ENCODE assay signal across 8 cellular contexts in the genomic region with DNA sequence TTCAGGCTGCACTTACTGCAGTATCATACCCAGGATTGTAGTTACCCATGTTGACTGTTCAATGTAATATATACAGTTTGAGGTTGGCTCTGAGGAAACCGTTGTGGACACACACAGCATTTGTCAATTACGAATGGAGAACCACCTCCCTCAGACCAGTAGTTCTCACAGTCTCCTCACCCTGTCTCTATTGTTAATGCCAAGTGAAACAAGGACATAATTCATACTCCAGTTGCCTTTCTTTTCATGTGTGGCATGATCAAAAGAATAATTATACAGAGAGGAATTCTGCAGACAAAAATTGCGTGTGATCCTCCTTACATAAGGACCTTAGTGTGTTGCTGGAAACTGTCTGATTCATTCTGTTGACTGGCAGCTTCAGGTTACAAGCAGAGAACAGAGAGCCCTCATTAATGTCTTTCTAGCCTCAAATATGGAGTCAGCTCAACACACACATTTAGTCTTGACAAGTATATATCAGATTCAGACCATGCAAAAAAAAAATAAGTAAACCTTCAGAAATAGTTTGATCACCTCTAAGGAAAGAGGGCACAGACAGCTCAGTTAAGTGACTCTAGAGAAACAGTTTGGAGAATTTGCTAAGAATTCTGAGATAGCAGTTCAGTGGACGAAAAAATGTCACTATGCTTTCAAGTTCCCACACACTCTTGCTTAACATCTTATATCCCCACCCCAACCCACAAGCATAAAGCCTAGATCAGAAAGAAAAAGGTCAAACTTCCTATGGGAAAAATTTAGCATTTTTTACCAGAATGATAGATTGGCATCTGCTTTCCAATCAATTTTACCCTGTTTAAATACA.
DNase-seq lines count a peak whose midpoint lies in the region; ATAC-seq and TF ChIP-seq lines count a peak whose summit lies in the region.

No MANE protein-coding gene starts in this region.

- WGBS in gastroesophageal sphincter (ENCODE audit: low coverage in 1 of 2), 2 donors = 52 to 58% methylated on average over 4 of the region's 4 CpGs
- WGBS in suprapubic skin = 23% methylated on average over 4 of the region's 4 CpGs

- peak overlapping the region in 3 of 4 donors; percentile 6 to 41 (median 23) for H3K27ac ChIP-seq in gastroesophageal sphincter
- H3K27ac ChIP-seq in suprapubic skin = peak overlapping the region; percentile 73

- TF ChIP-seq POLR2A in gastroesophageal sphincter (IDR thresholded peaks at IDR 0.05) (no peak), suprapubic skin (IDR thresholded peaks at IDR 0.05) (no peak)

- peaks cover 2 to 29% (median 10%) of the 10 kb centered on the region in 3 donors for H3K4me1 ChIP-seq in gastroesophageal sphincter
- H3K4me1 ChIP-seq in suprapubic skin = peaks cover 33% of the 10 kb centered on the region

- peaks cover under 1% of the 10 kb centered on the region for H3K9me3 Mint-ChIP-seq in activated CD4-positive, alpha-beta T cell treated with anti-CD3 and anti-CD28 coated beads, Interleukin-2, amount 10 ng/mL, durations not matched to agents 7 days and 5 days

- peak overlapping the region; percentile 85 for H3K27ac Mint-ChIP-seq in activated CD4-positive, alpha-beta T cell treated with anti-CD3 and anti-CD28 coated beads, Interleukin-2, amount 10 ng/mL, durations not matched to agents 7 days and 5 days
- peak overlapping the region; percentile 90 for H3K27ac Mint-ChIP-seq in T-helper 17 cell

- no peak for ATAC-seq in T-helper 17 cell
- no peak for ATAC-seq in gastroesophageal sphincter
- no peak for ATAC-seq in GM19463 (IDR thresholded peaks at IDR 0.05; ENCODE audit: unreplicated experiment)

- H3K36me3 ChIP-seq in gastroesophageal sphincter (no peaks in the 10 kb centered on the region), suprapubic skin (no peaks in the 10 kb centered on the region)

- H3K27me3 ChIP-seq in gastroesophageal sphincter (no peaks in the 10 kb centered on the region), suprapubic skin (no peaks in the 10 kb centered on the region)

- peak overlapping the region; percentile 15 for H3K4me3 Mint-ChIP-seq in activated CD4-positive, alpha-beta T cell treated with anti-CD3 and anti-CD28 coated beads, Interleukin-2, amount 10 ng/mL, durations not matched to agents 7 days and 5 days
- peak overlapping the region; percentile 37 for H3K4me3 Mint-ChIP-seq in T-helper 17 cell

- no peaks in the 10 kb centered on the region for H3K9me3 ChIP-seq in T-helper 17 cell (ENCODE audit: control insufficient read depth, low read length, poor library complexity, severe bottlenecking)
- H3K9me3 ChIP-seq in gastroesophageal sphincter = no peaks in the 10 kb centered on the region
- H3K9me3 ChIP-seq in suprapubic skin = no peaks in the 10 kb centered on the region

- POLR2A ChIA-PET in activated CD4-positive, alpha-beta T cell treated with anti-CD3 and anti-CD28 coated beads, Interleukin-2, amount 10 ng/mL, durations not matched to agents 7 days and 5 days (lab: Charles Lee) = no interaction called here

- peaks cover 50% of the 10 kb centered on the region for H3K36me3 Mint-ChIP-seq in activated CD4-positive, alpha-beta T cell treated with anti-CD3 and anti-CD28 coated beads, Interleukin-2, amount 10 ng/mL, durations not matched to agents 7 days and 5 days (ENCODE audit: low read depth)
- H3K36me3 Mint-ChIP-seq in T-helper 17 cell (ENCODE audit: low read depth) = no peaks in the 10 kb centered on the region

- no peaks in the 10 kb centered on the region for H3K27me3 Mint-ChIP-seq in activated CD4-positive, alpha-beta T cell treated with anti-CD3 and anti-CD28 coated beads, Interleukin-2, amount 10 ng/mL, durations not matched to agents 7 days and 5 days
- H3K27me3 Mint-ChIP-seq in T-helper 17 cell = no peaks in the 10 kb centered on the region

- TF ChIP-seq EP300 in gastroesophageal sphincter (IDR thresholded peaks at IDR 0.05) (no peak), suprapubic skin (IDR thresholded peaks at IDR 0.05) (no peak)

- TF ChIP-seq CTCF in gastroesophageal sphincter (IDR thresholded peaks at IDR 0.05) (no peak), suprapubic skin (IDR thresholded peaks at IDR 0.05) (no peak)

- peaks cover 77% of the 10 kb centered on the region for H3K4me1 Mint-ChIP-seq in activated CD4-positive, alpha-beta T cell treated with anti-CD3 and anti-CD28 coated beads, Interleukin-2, amount 10 ng/mL, durations not matched to agents 7 days and 5 days
- H3K4me1 Mint-ChIP-seq in T-helper 17 cell = peaks cover 43% of the 10 kb centered on the region

- H3K4me3 ChIP-seq in gastroesophageal sphincter (no peak overlapping the region), suprapubic skin (no peak overlapping the region)

- CTCF ChIA-PET in activated CD4-positive, alpha-beta T cell treated with anti-CD3 and anti-CD28 coated beads, Interleukin-2, amount 10 ng/mL, durations not matched to agents 7 days and 5 days (lab: Charles Lee) = interaction anchor here (0.6 to 0.9 kb wide), 3 partner anchors 9 to 204 kb away, joined by 3 read pairs; no protein-coding TSS in a partner anchor

- DNase-seq in activated CD4-positive, alpha-beta T cell treated with anti-CD3 and anti-CD28 coated beads, Interleukin-2, amount 10 ng/mL, durations not matched to agents 7 days and 5 days = no peak
- DNase-seq in activated CD4-positive, alpha-beta T cell treated with anti-CD3 and anti-CD28 coated beads for 1 hour = no peak
- DNase-seq in T-helper 17 cell = no peak
- DNase-seq in suprapubic skin (ENCODE audit: low spot score in 2 of 2) = no peak
- no peak for DNase-seq in HPDE6-E6E7 (ENCODE audit: extremely low spot score)
- DNase-seq in DMS79 (lab: John Stamatoyannopoulos, UW) = no peak
